In genomic region chr9:100295240-100295639, GRCh38 we compare ENCODE assay signal across 19 cellular contexts.
"Had no signal": no experiment of that assay in that cellular context is flagged by ENCODE, and none has a peak within 500 bp of the region (broad histone marks: within the 10 kb centered on the region; RNA-seq: fewer than 3 reads in every experiment).

No MANE protein-coding gene starts in this region.

- H3K4me3 Mint-ChIP-seq: activated T-cell treated with anti-CD3 and anti-CD28 coated beads, Interleukin-2, amount 50 U/mL, for 72 hours; brain; natural killer cell had no signal

- H3K4me1 ChIP-seq: colonic mucosa, left lung, spleen, thyroid gland had no signal

- H3K36me3 ChIP-seq: colonic mucosa had no signal

- H3K27me3 Mint-ChIP-seq: brain had no signal

- H3K27me3 ChIP-seq: colonic mucosa, left lung, pancreas, spleen, thyroid gland had no signal

- ATAC-seq: activated CD4-positive, CD25-positive, alpha-beta regulatory T cell treated with anti-CD3 and anti-CD28 coated beads, Interleukin-2, amount 50 U/mL, for 24 hours; activated T-cell treated with anti-CD3 and anti-CD28 coated beads, Interleukin-2, amount 50 U/mL, for 72 hours; left lung; natural killer cell had no signal

- H3K4me3 ChIP-seq: colonic mucosa, left lung, pancreas, spleen, thyroid gland had no signal

- H3K9me3 ChIP-seq: colonic mucosa, left lung, pancreas, spleen, thyroid gland had no signal

- H3K27ac Mint-ChIP-seq: activated T-cell treated with anti-CD3 and anti-CD28 coated beads, Interleukin-2, amount 50 U/mL, for 72 hours had no signal

- H3K9me3 Mint-ChIP-seq: activated T-cell treated with anti-CD3 and anti-CD28 coated beads, Interleukin-2, amount 50 U/mL, for 72 hours; brain; natural killer cell had no signal

- H3K27ac ChIP-seq: colonic mucosa, left lung, pancreas, spleen, thyroid gland had no signal

- DNase-seq: activated CD4-positive, alpha-beta T cell treated with anti-CD3 and anti-CD28 coated beads, Interleukin-2, amount 50 U/mL, for 1 hour; activated CD8-positive, alpha-beta memory T cell treated with anti-CD3 and anti-CD28 coated beads, Interleukin-2, amount 50 U/mL, for 4 hours; activated gamma-delta T cell; activated T-cell treated with anti-CD3 and anti-CD28 coated beads, Interleukin-2, amount 50 U/mL, for 72 hours; anterior cingulate cortex; central memory CD4-positive, alpha-beta T cell; colonic mucosa; head of caudate nucleus; left lung; mammary epithelial cell; natural killer cell; spleen; stimulated activated CD4-positive, alpha-beta T cell treated with anti-CD3 and anti-CD28 coated beads, Interleukin-4, amount 100 ng/mL, for 4 hours; stimulated activated naive CD4-positive, alpha-beta T cell; T-helper 9 cell had no signal
